Comparison of ENCODE assay signal across 24 cellular contexts in the genomic region with DNA sequence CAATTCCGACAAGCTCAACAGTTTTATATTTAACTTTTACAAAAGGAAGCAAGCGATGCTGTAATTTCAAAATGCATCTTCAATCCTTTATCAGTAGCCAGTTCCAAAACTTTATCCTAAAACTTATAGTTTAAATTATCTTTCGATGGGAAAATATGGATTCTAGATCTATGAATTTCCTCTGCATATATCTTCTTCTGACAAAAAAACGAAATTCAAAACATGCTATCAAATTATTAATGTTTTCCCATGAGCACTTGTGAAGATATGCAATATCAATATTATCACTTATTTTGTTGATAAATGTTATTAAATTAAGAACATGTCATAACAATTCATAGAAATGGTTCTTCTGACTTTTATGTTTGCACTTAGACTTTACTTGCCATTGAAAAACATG. TPM values are rescaled to one million over a fixed set of nuclear protein-coding genes. Genes with fewer than 3 reads are reported as not detected.
"Had no signal": no experiment of that assay in that cellular context is flagged by ENCODE, and none has a peak within 500 bp of the region (broad histone marks: within the 10 kb centered on the region; RNA-seq: fewer than 3 reads in every experiment).

No MANE protein-coding gene starts in this region.

- H3K9me3 ChIP-seq: colonic mucosa, esophagus muscularis mucosa, gastroesophageal sphincter, heart left ventricle, left lung, lower lobe of right lung, mucosa of descending colon had no signal

- DNase-seq: colonic mucosa; cortex of kidney; effector CD4-positive, alpha-beta T cell; effector memory CD4-positive, alpha-beta T cell; foreskin keratinocyte; heart left ventricle; hypothalamus; left cardiac atrium; left lung; left ventricle myocardium superior; lower lobe of right lung; mesenchymal stem cell; mucosa of descending colon; naive B cell had no signal

- H3K27ac ChIP-seq: colonic mucosa, esophagus muscularis mucosa, foreskin keratinocyte, gastroesophageal sphincter, heart left ventricle, hepatocyte, left lung, lower lobe of right lung had no signal

- H3K27ac Mint-ChIP-seq: dendritic cell treated with granulocyte-macrophage colony-stimulating factor and Interleukin-4, amounts not matched to agents 40 ng/mL and 50 ng/mL, for 4 days; mesothelial cell of epicardium; naive B cell had no signal

- H2AFZ ChIP-seq: hepatocyte had no signal

- H3K79me2 ChIP-seq: hepatocyte had no signal

- H3K4me3 Mint-ChIP-seq: dendritic cell treated with granulocyte-macrophage colony-stimulating factor and Interleukin-4, amounts not matched to agents 40 ng/mL and 50 ng/mL, for 4 days; mesothelial cell of epicardium; naive B cell had no signal

- H3K4me2 ChIP-seq: hepatocyte had no signal

- H3K27me3 ChIP-seq: colonic mucosa had no signal

- H3K4me1 ChIP-seq: colonic mucosa, esophagus muscularis mucosa, foreskin keratinocyte, gastroesophageal sphincter, heart left ventricle, left lung, lower lobe of right lung had no signal

- H3K36me3 ChIP-seq: colonic mucosa, esophagus muscularis mucosa, gastroesophageal sphincter, heart left ventricle, left lung, lower lobe of right lung had no signal

- FAIRE-seq: endothelial cell of umbilical vein, islet of Langerhans, keratinocyte had no signal

- ATAC-seq: foreskin keratinocyte, gastroesophageal sphincter, heart left ventricle, left cardiac atrium, left lung, left ventricle myocardium superior, lower lobe of right lung, mucosa of descending colon had no signal

- H3K9me3 Mint-ChIP-seq: dendritic cell treated with granulocyte-macrophage colony-stimulating factor and Interleukin-4, amounts not matched to agents 40 ng/mL and 50 ng/mL, for 4 days; mesothelial cell of epicardium; naive B cell had no signal

- H3K4me3 ChIP-seq: colonic mucosa, esophagus muscularis mucosa, gastroesophageal sphincter, heart left ventricle, hepatocyte, left lung, lower lobe of right lung, mucosa of descending colon had no signal

- H3K36me3 Mint-ChIP-seq: mesothelial cell of epicardium, naive B cell had no signal

RNA-seq across cellular contexts. Expression of gene NCR2, which starts 2.3 kb away (rescaled TPM):
- polyA plus RNA-seq: endothelial cell of umbilical vein, esophagus, fibroblast of lung, foreskin keratinocyte, heart left ventricle, hepatocyte, keratinocyte had no signal

RNA-seq across cellular contexts. Expression of gene TREM1, which starts 51.2 kb away (rescaled TPM):
- polyA plus RNA-seq: endothelial cell of umbilical vein, foreskin keratinocyte, keratinocyte had no signal
